In the genomic region with DNA sequence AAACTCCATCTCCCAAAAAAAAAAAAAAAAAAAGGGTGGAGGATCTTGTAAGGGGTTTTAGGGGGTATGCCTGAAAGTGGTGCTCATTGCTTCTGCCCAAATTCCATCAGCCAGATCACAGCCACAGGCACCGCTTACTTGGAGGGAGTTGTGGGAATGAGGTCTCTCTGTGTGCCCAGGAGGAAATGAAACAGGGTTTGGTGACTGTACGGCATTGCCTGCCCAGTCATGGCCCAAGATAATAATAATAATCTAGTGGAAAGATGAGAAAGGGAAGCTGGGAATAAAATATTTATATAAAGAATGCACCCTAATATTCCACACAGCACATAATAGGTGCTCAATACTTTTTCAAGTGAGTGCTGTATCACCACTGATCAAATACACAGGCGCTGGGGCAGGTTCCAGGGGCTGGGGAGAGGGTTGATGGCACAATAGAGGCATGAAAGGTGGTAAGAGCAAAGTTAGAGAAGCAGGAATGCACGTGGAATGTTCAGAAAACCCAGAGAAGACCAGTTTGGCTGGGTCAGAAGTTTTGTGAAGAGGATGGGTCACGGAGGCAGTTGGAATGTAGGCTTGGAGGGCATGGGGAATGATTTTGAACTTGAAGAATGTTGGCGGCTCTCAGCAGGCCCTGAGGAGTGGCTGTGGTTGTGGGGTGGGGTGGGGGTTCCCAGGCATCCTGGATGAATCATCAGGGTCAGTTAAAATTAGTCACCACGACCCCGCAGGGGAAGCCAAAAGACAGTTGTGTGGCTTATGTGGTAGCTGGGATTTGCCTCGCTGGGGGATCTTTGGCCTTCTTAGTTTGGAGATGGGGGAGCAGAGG, we compare ENCODE assay signal across 9 cellular contexts. TPM values are rescaled to one million over a fixed set of nuclear protein-coding genes. Genes with fewer than 3 reads are reported as not detected.
DNase-seq lines count a peak whose midpoint lies in the region; ATAC-seq and FAIRE-seq lines count a peak whose summit lies in the region.
"Had no signal": no experiment of that assay in that cellular context is flagged by ENCODE, and none has a peak within 500 bp of the region (broad histone marks: within the 10 kb centered on the region; RNA-seq: fewer than 3 reads in every experiment).

No MANE protein-coding gene starts in this region.

- H3K27ac ChIP-seq in rectal smooth muscle tissue (ENCODE audit: low read depth, low read length): peak overlapping the region; percentile 64

- H3K36me3 ChIP-seq in rectal smooth muscle tissue (ENCODE audit: control insufficient read depth, insufficient read depth, low read length): no peaks in the 10 kb centered on the region

- no peaks in the 10 kb centered on the region for H3K36me3 Mint-ChIP-seq in activated CD8-positive, alpha-beta T cell treated with anti-CD3 and anti-CD28 coated beads, Interleukin-2, amount 10 ng/mL, durations not matched to agents 7 days and 5 days (ENCODE audit: low read depth)

- no peak for ATAC-seq in activated CD8-positive, alpha-beta T cell treated with anti-CD3 and anti-CD28 coated beads, Interleukin-2, amount 10 ng/mL, durations not matched to agents 7 days and 5 days
- no peak for ATAC-seq in HG03571 (IDR thresholded peaks at IDR 0.05; ENCODE audit: unreplicated experiment)

- no peak overlapping the region for H3K9ac ChIP-seq in rectal smooth muscle tissue (ENCODE audit: low read length)

- peaks cover 6% of the 10 kb centered on the region for H3K27me3 Mint-ChIP-seq in activated CD8-positive, alpha-beta T cell treated with anti-CD3 and anti-CD28 coated beads, Interleukin-2, amount 10 ng/mL, durations not matched to agents 7 days and 5 days (ENCODE audit: low read depth)

- H3K4me3 ChIP-seq in rectal smooth muscle tissue (ENCODE audit: low read length): no peak overlapping the region

- H3K4me3 Mint-ChIP-seq in activated CD8-positive, alpha-beta T cell treated with anti-CD3 and anti-CD28 coated beads, Interleukin-2, amount 10 ng/mL, durations not matched to agents 7 days and 5 days: no peak overlapping the region
- H3K4me3 Mint-ChIP-seq: memory B cell had no signal

- no peaks in the 10 kb centered on the region for H3K9me3 Mint-ChIP-seq in activated CD8-positive, alpha-beta T cell treated with anti-CD3 and anti-CD28 coated beads, Interleukin-2, amount 10 ng/mL, durations not matched to agents 7 days and 5 days (ENCODE audit: insufficient read depth)

- POLR2A ChIA-PET in activated CD8-positive, alpha-beta T cell treated with anti-CD3 and anti-CD28 coated beads, Interleukin-2, amount 10 ng/mL, durations not matched to agents 7 days and 5 days (lab: Charles Lee): interaction anchor here (0.6 to 1.5 kb wide), 3 partner anchors 18 to 33 kb away, joined by 3 to 9 read pairs (median 3); a partner anchor contains a TSS

- FAIRE-seq in HTR-8/SVneo (lab: Jason Lieb, UNC): no peak

- CTCF ChIA-PET in activated CD8-positive, alpha-beta T cell treated with anti-CD3 and anti-CD28 coated beads, Interleukin-2, amount 10 ng/mL, durations not matched to agents 7 days and 5 days (lab: Charles Lee): interaction anchor here (1.0 to 1.3 kb wide), 2 partner anchors 8 to 35 kb away, joined by 3 to 4 read pairs; no protein-coding TSS in a partner anchor

- H3K4me1 ChIP-seq in rectal smooth muscle tissue (ENCODE audit: control insufficient read depth, insufficient read depth, low read length): no peaks in the 10 kb centered on the region

- H3K27ac Mint-ChIP-seq in activated CD8-positive, alpha-beta T cell treated with anti-CD3 and anti-CD28 coated beads, Interleukin-2, amount 10 ng/mL, durations not matched to agents 7 days and 5 days: peak overlapping the region; percentile 68
- H3K27ac Mint-ChIP-seq: memory B cell had no signal

- peak; percentile 95 for DNase-seq in AG20443 (ENCODE audit: low spot score)
- peak; percentile 86 for DNase-seq in HTR-8/SVneo (ENCODE audit: insufficient read length, low spot score)
- peak; percentile 68 for DNase-seq in activated CD8-positive, alpha-beta T cell treated with anti-CD3 and anti-CD28 coated beads, Interleukin-2, amount 10 ng/mL, durations not matched to agents 7 days and 5 days
- DNase-seq in fibroblast of gingiva (ENCODE audit: low read depth): peak; percentile 98
- DNase-seq in pons (ENCODE audit: low spot score): no peak
- no peak for DNase-seq in DMS 273 treated with DMSO at 0.1 percent for 48 hours (lab: John Stamatoyannopoulos, UW)

- H3K4me1 Mint-ChIP-seq in activated CD8-positive, alpha-beta T cell treated with anti-CD3 and anti-CD28 coated beads, Interleukin-2, amount 10 ng/mL, durations not matched to agents 7 days and 5 days (ENCODE audit: low read depth): peaks cover 35% of the 10 kb centered on the region

- no peaks in the 10 kb centered on the region for H3K27me3 ChIP-seq in rectal smooth muscle tissue (ENCODE audit: control insufficient read depth, insufficient read depth, low read length)

RNA-seq across cellular contexts. Expression of a gene that starts 12.5 kb away (rescaled TPM):
- total RNA-seq in activated CD8-positive, alpha-beta T cell treated with anti-CD3 and anti-CD28 coated beads, Interleukin-2, amount 10 ng/mL, durations not matched to agents 7 days and 5 days: not detected

RNA-seq across cellular contexts. Expression of a gene that starts 18.6 kb away (rescaled TPM):
- total RNA-seq in activated CD8-positive, alpha-beta T cell treated with anti-CD3 and anti-CD28 coated beads, Interleukin-2, amount 10 ng/mL, durations not matched to agents 7 days and 5 days: 10 to 100 TPM; 62.3 to 63.2 TPM

Comparison
In these comparisons a context has a peak if more than half of its experiments do, and no peak if none do; other contexts are left out.
1. DNase-seq: peak in AG20443 (single experiment), HTR-8/SVneo (single experiment), activated CD8-positive, alpha-beta T cell treated with anti-CD3 and anti-CD28 coated beads, Interleukin-2, amount 10 ng/mL, durations not matched to agents 7 days and 5 days (single experiment) and fibroblast of gingiva (single experiment); none in pons (single experiment) and DMS 273 treated with DMSO at 0.1 percent for 48 hours (single experiment).